1 cellular context compared by ENCODE assay signal in the genomic region with DNA sequence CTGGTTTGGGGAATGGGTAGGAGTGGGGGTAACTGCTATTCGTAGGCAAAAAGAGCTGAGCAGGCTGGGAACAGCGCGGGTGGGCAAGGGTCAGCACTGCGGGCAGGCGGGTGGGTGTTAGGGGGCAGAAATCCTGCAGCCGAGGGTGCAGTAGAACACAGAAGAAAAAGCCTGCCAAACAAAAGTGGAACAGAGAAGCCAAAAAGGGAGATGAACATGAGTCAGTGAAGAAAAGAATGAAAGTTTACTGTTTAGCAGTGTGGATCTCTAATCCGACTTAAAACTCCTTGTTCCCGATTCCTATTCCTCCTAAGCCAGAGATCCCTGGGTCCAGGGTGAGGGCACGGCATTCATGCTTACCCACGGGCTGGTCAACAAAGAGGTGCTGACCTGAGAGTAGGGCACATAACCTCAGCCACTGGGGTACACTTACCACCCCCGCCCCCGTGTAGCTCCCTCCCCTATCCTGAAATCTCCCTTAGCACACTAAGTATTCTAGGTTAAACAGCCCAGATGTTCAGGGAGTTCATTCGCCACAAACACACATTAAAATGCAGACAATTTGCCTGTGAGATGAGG.
TF ChIP-seq lines count a peak whose summit lies in the region.

No MANE protein-coding gene starts in this region.

TF ChIP-seq in HepG2, 621 proteins besides CTCF, POLR2A, EP300 and RAD21:
- TF ChIP-seq ZNF616 (CRISPR knock-in tag; IDR thresholded peaks at IDR 0.05; ENCODE audit: low read depth) (no peak), EZH2 (conservative IDR thresholded peaks at IDR 0.05; ENCODE audit: low read depth, low read length) (peak; percentile 90)
